ENCODE assay signal across 8 cellular contexts in genomic region chr2:240558229-240558885, GRCh38. TPM values are rescaled to one million over a fixed set of nuclear protein-coding genes. Genes with fewer than 3 reads are reported as not detected.
DNase-seq lines count a peak whose midpoint lies in the region; ATAC-seq and TF ChIP-seq lines count a peak whose summit lies in the region.

No MANE protein-coding gene starts in this region.

- H3K27ac ChIP-seq in esophagus muscularis mucosa (replicated peaks in 1 of 4) (no peak overlapping the region), gastrocnemius medialis (no peak overlapping the region)

- TF ChIP-seq EP300 in esophagus muscularis mucosa (IDR thresholded peaks at IDR 0.05) = no peak

- TF ChIP-seq POLR2A in esophagus muscularis mucosa (IDR thresholded peaks at IDR 0.05; ENCODE audit: low read depth) = no peak
- no peak for TF ChIP-seq POLR2A in gastrocnemius medialis (IDR thresholded peaks at IDR 0.05)

- no peaks in the 10 kb centered on the region for H3K27me3 Mint-ChIP-seq in T-cell

- peaks cover 14% of the 10 kb centered on the region for H3K36me3 Mint-ChIP-seq in T-cell

- peak; percentile 18 for DNase-seq in GM13976 (ENCODE audit: low spot score)
- no peak for DNase-seq in T-cell
- no peak for DNase-seq in esophagus muscularis mucosa (ENCODE audit: extremely low spot score)
- peak in 1 of 2 donors; percentile 10 for DNase-seq in gastrocnemius medialis
- DNase-seq in GDM1 (lab: John Stamatoyannopoulos, UW) = no peak
- no peak for DNase-seq in stimulated activated naive CD4-positive, alpha-beta T cell treated with Interleukin-2 at 50 U/mL for 16 hours (lab: John Stamatoyannopoulos, UW)
- DNase-seq in stimulated activated CD4-positive, alpha-beta T cell treated with anti-CD3 and anti-CD28 coated beads, Interleukin-4, amount 100 ng/mL, for 1 hour = no peak
- DNase-seq in activated effector memory CD4-positive, alpha-beta T cell treated with anti-CD3 and anti-CD28 coated beads, Interleukin-2, amount 50 U/mL, for 16 hours = no peak

- peaks cover 46 to 51% (median 49%) of the 10 kb centered on the region in 4 donors for H3K4me1 ChIP-seq in esophagus muscularis mucosa
- peaks cover 30 to 40% of the 10 kb centered on the region in 2 donors for H3K4me1 ChIP-seq in gastrocnemius medialis

- H3K27me3 ChIP-seq in esophagus muscularis mucosa = peaks cover 0 to 19% (median 0%) of the 10 kb centered on the region in 4 donors
- H3K27me3 ChIP-seq in gastrocnemius medialis = no peaks in the 10 kb centered on the region

- H3K36me3 ChIP-seq in esophagus muscularis mucosa (peaks cover 0 to 14% (median 0%) of the 10 kb centered on the region in 4 donors), gastrocnemius medialis (no peaks in the 10 kb centered on the region)

- H3K4me3 ChIP-seq in esophagus muscularis mucosa (peak overlapping the region; percentile 53 to 62 (median 58)), gastrocnemius medialis (peak overlapping the region in 3 of 4 donors; percentile 48 to 63 (median 52))

- peak overlapping the region; percentile 80 to 87 (median 87) for H3K4me3 Mint-ChIP-seq in T-cell

- CTCF ChIA-PET in T-cell (lab: Charles Lee) = interaction anchor here (0.6 to 2.0 kb wide), 5 partner anchors 8 to 1131 kb away, joined by 3 to 8 read pairs (median 4); no protein-coding TSS in a partner anchor

- H3K9me3 Mint-ChIP-seq in T-cell = no peaks in the 10 kb centered on the region

- ATAC-seq in T-cell (replicated peaks in 1 of 4) (no peak), gastrocnemius medialis (no peak)

- intact Hi-C loops in esophagus muscularis mucosa (cut with DNase I) (loop anchor here (5.0 kb wide), 1 partner anchor 34 kb away; no protein-coding TSS in a partner anchor), gastrocnemius medialis (cut with DNase I; ENCODE audit: low total_unique reads) (no loop called here)

- H3K4me1 Mint-ChIP-seq in T-cell = peaks cover 48 to 62% (median 58%) of the 10 kb centered on the region in 3 donors

- in situ Hi-C loops in GM13976 (cut with MboI; ENCODE audit: low sequenced_read_pairs, unreplicated experiment) = no loop called here
- in situ Hi-C loops in gastrocnemius medialis (cut with MboI; ENCODE audit: low sequenced_read_pairs in 4 of 4) = no loop called here

- WGBS in esophagus muscularis mucosa = 77% methylated on average over 19 of the region's 20 CpGs

- H3K9me3 ChIP-seq in esophagus muscularis mucosa (no peaks in the 10 kb centered on the region), gastrocnemius medialis (no peaks in the 10 kb centered on the region)

- no peak for TF ChIP-seq CTCF in GM13976 (IDR thresholded peaks at IDR 0.05; ENCODE audit: borderline replicate concordance, control extremely low read depth, extremely low read depth, insufficient read depth, missing control alignments)
- no peak for TF ChIP-seq CTCF in esophagus muscularis mucosa (IDR thresholded peaks at IDR 0.05)
- no peak for TF ChIP-seq CTCF in gastrocnemius medialis (IDR thresholded peaks at IDR 0.05 in 4 of 5, conservative IDR thresholded peaks at IDR 0.05 in 1 of 5)

- POLR2A ChIA-PET in T-cell (lab: Charles Lee) = no interaction called here

- H3K27ac Mint-ChIP-seq in T-cell = peak overlapping the region; percentile 28 to 44

RNA-seq across cellular contexts. Expression of gene ANKMY1, which starts 0.6 kb away (rescaled TPM):
- total RNA-seq in T-cell (10 to 100 TPM; 44.6 to 89.5 (median 79.8) TPM), esophagus muscularis mucosa (10 to 100 TPM in 2 of 4 donors, 1 to 10 TPM in 2; 9.1 to 10.9 (median 10.2) TPM), gastrocnemius medialis (1 to 10 TPM; 3.3 to 9.0 (median 5.6) TPM)

RNA-seq across cellular contexts. Expression of gene DUSP28, which starts 1.8 kb away (rescaled TPM):
- 10 to 100 TPM; 11.0 to 17.3 (median 15.4) TPM for total RNA-seq in T-cell
- total RNA-seq in esophagus muscularis mucosa = 1 to 10 TPM; 3.8 to 7.3 (median 4.8) TPM
- 10 to 100 TPM in 3 of 4 donors, 1 to 10 TPM in 1; 7.6 to 18.3 (median 13.2) TPM for total RNA-seq in gastrocnemius medialis

RNA-seq across cellular contexts. Expression of gene RNPEPL1, which starts 9.9 kb away (rescaled TPM):
- total RNA-seq in T-cell (100 to 1,000 TPM in 4 of 5 donors, 10 to 100 TPM in 1; 87.6 to 202 (median 189) TPM), esophagus muscularis mucosa (100 to 1,000 TPM in 1 of 4 donors, 10 to 100 TPM in 3; 57.3 to 135 (median 70.2) TPM), gastrocnemius medialis (100 to 1,000 TPM in 2 of 4 donors, 10 to 100 TPM in 2; 31.9 to 124 (median 99.6) TPM)

RNA-seq across cellular contexts. Expression of gene CAPN10, which starts 28.2 kb away (rescaled TPM):
- total RNA-seq in T-cell (100 to 1,000 TPM in 2 of 5 donors, 10 to 100 TPM in 3; 73.3 to 107 (median 96.1) TPM), esophagus muscularis mucosa (10 to 100 TPM; 16.7 to 29.2 (median 19.6) TPM), gastrocnemius medialis (10 to 100 TPM in 1 of 4 donors, 1 to 10 TPM in 3; 6.8 to 12.2 (median 7.5) TPM)
